In the genomic region with DNA sequence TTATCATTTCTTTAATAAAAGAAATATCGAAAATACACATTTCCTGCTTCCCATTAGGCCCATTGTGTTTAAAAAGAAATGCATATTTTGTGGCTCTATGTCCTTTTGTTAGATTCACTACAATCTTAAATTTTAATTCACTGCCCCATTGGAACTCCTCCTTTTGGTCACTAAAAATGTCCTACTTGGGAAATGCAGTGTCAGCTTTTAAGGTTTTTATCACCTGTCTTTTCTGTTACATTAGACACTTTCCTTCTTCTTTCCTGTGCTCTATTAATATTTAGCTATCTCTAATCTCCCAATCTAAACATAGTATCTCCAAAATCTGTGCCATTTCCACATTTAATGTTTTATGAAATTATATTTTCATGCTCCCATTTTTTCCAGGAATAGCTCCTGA, we compare ENCODE assay signal across 7 cellular contexts.
"Had no signal": no experiment of that assay in that cellular context is flagged by ENCODE, and none has a peak within 500 bp of the region (broad histone marks: within the 10 kb centered on the region; RNA-seq: fewer than 3 reads in every experiment).

No MANE protein-coding gene starts in this region.

- H3K4me1 Mint-ChIP-seq: IgD-negative memory B cell had no signal

- H3K9ac ChIP-seq: KMS-11 had no signal

- H3K4me2 ChIP-seq: KMS-11 had no signal

- H3K36me3 Mint-ChIP-seq: IgD-negative memory B cell had no signal

- DNase-seq: Karpas-422, KBM-7, KG1 had no signal

- H3K27me3 Mint-ChIP-seq: IgD-negative memory B cell had no signal

- FAIRE-seq: HTR-8/SVneo had no signal

- H3K27ac ChIP-seq: HL-60, KMS-11 had no signal

- H3K27ac Mint-ChIP-seq: IgD-negative memory B cell had no signal
